ENCODE assay signal across 1 cellular context in the genomic region with DNA sequence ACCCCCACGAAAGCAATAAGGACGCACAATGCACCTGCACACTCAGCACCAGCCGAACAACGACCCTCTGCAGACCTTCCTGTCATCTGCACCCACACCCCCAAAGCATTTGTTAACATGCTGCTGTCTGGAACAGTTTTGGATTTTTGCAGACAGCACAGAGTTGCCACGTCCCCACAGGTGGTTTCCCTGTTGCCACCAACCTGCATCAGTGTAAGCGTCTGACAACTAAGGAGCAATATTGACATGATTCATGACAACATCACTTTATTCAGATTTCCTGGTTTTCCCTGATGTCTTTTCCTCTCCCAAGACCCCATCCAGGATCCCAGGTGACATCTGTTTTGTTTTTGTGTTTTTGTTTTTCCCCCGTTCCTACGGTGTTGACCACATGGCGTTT.
TF ChIP-seq lines count a peak whose summit lies in the region.

No MANE protein-coding gene starts in this region.

TF ChIP-seq in WTC11, 78 proteins besides CTCF, POLR2A, EP300 and RAD21:
- TF ChIP-seq KAT7 (CRISPR knock-in tag; IDR thresholded peaks at IDR 0.05; ENCODE audit: borderline replicate concordance): no peak
- TF ChIP-seq, protein P1, sequence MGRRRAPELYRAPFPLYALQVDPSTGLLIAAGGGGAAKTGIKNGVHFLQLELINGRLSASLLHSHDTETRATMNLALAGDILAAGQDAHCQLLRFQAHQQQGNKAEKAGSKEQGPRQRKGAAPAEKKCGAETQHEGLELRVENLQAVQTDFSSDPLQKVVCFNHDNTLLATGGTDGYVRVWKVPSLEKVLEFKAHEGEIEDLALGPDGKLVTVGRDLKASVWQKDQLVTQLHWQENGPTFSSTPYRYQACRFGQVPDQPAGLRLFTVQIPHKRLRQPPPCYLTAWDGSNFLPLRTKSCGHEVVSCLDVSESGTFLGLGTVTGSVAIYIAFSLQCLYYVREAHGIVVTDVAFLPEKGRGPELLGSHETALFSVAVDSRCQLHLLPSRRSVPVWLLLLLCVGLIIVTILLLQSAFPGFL (CRISPR knock-in tag; IDR thresholded peaks at IDR 0.05; ENCODE audit: borderline replicate concordance): no peak
